19 cellular contexts compared by ENCODE assay signal in genomic region chr4:119243868-119244267, GRCh38. TPM values are rescaled to one million over a fixed set of nuclear protein-coding genes. Genes with fewer than 3 reads are reported as not detected.
DNase-seq lines count a peak whose midpoint lies in the region; ATAC-seq and TF ChIP-seq lines count a peak whose summit lies in the region.
"Had no signal": no experiment of that assay in that cellular context is flagged by ENCODE, and none has a peak within 500 bp of the region (broad histone marks: within the 10 kb centered on the region; RNA-seq: fewer than 3 reads in every experiment).

No MANE protein-coding gene starts in this region.

- no peaks in the 10 kb centered on the region for H3K27me3 ChIP-seq in SK-N-SH (ENCODE audit: insufficient read depth)
- H3K27me3 ChIP-seq in psoas muscle (ENCODE audit: insufficient read depth in 3 of 3, low read length in 2 of 3): no peaks in the 10 kb centered on the region
- no peaks in the 10 kb centered on the region for H3K27me3 ChIP-seq in tibial artery
- H3K27me3 ChIP-seq: BE2C had no signal

- H3K36me3 ChIP-seq in SK-N-SH (replicated peaks in 1 of 2; ENCODE audit: control insufficient read depth in 1 of 2, insufficient read depth in 2 of 2, low read length in 1 of 2) (peaks cover 17 to 33% of the 10 kb centered on the region in 2 experiments), SK-N-MC (ENCODE audit: insufficient read depth, low read length) (no peaks in the 10 kb centered on the region), psoas muscle (ENCODE audit: insufficient read depth in 1 of 2, low read depth in 1 of 2) (peaks cover 0 to 61% of the 10 kb centered on the region in 2 donors), tibial artery (peaks cover 12 to 47% (median 35%) of the 10 kb centered on the region in 3 donors)
- H3K36me3 ChIP-seq: BE2C had no signal

- intact Hi-C loops in psoas muscle (cut with DNase I): no loop called here
- intact Hi-C loops in tibial artery (cut with DNase I; ENCODE audit: low total_unique reads): no loop called here

- TF ChIP-seq CTCF in SK-N-SH (IDR thresholded peaks at IDR 0.05): no peak
- no peak for TF ChIP-seq CTCF in psoas muscle (IDR thresholded peaks at IDR 0.05)
- TF ChIP-seq CTCF in GM13976 (IDR thresholded peaks at IDR 0.05; ENCODE audit: borderline replicate concordance, control extremely low read depth, extremely low read depth, insufficient read depth, missing control alignments): no peak
- TF ChIP-seq CTCF in tibial artery (IDR thresholded peaks at IDR 0.05): no peak

- H2AFZ ChIP-seq in SK-N-SH (ENCODE audit: low read depth): no peak overlapping the region

- DNase-seq in SK-N-SH (no peak), SK-N-MC (ENCODE audit: low read depth, low spot score) (no peak), psoas muscle (no peak), GM13976 (ENCODE audit: low spot score) (no peak), NCI-H510A treated with DMSO at 0.1 percent for 48 hours (lab: John Stamatoyannopoulos, UW) (no peak), tibial artery (no peak)
- DNase-seq: ACHN; BE2C; C1 segment of cervical spinal cord; CD4-positive, CD25-positive, alpha-beta regulatory T cell; CD8-positive, alpha-beta memory T cell; DMS 273 treated with DMSO at 0.1 percent for 48 hours; GDM1; GOT3; H7; HFFc6; IMR-90 had no signal

- H3K27ac ChIP-seq in SK-N-SH (ENCODE audit: low read depth in 2 of 2, low read length in 1 of 2) (no peak overlapping the region), SK-N-MC (peak overlapping the region; percentile 26; the same call in 1 of the 2 replicates), psoas muscle (peak overlapping the region; percentile 36), tibial artery (no peak overlapping the region)

- no peaks in the 10 kb centered on the region; the same call in 1 of the 2 replicates for H3K79me2 ChIP-seq in SK-N-SH (ENCODE audit: insufficient read depth)

- H3K4me3 ChIP-seq in SK-N-SH (ENCODE audit: low read depth in 2 of 2, low read length in 1 of 2) (no peak overlapping the region), SK-N-MC (no peak overlapping the region), psoas muscle (no peak overlapping the region), tibial artery (no peak overlapping the region)

- TF ChIP-seq RAD21 in SK-N-SH (IDR thresholded peaks at IDR 0.05; ENCODE audit: low read length): no peak

- no peaks in the 10 kb centered on the region for H3K9me2 ChIP-seq in SK-N-SH

- 40% methylated on average over 1 of the region's 1 CpG for WGBS in SK-N-SH (ENCODE audit: low lambda C conversion rate)
- 17 to 30% (median 20%) methylated on average over 1 of the region's 1 CpG for WGBS in psoas muscle, 3 donors

- H3K9ac ChIP-seq in SK-N-SH (no peak overlapping the region), SK-N-MC (ENCODE audit: insufficient read length) (no peak overlapping the region)

- CTCF ChIA-PET in SK-N-SH (lab: Yijun Ruan, JAX): no interaction called here

- H3K4me1 ChIP-seq in SK-N-SH (ENCODE audit: control insufficient read depth in 1 of 2, insufficient read depth in 2 of 2, low read depth in 1 of 2, low read length in 1 of 2) (peaks cover 2 to 7% of the 10 kb centered on the region in 2 experiments; a peak in 3 of 4 replicates), psoas muscle (peaks cover 48% of the 10 kb centered on the region), tibial artery (peaks cover 0 to 12% (median 0%) of the 10 kb centered on the region in 4 donors)
- H3K4me1 ChIP-seq: BE2C had no signal

- POLR2A ChIA-PET in SK-N-SH (lab: Yijun Ruan, JAX): no interaction called here

- no peak for TF ChIP-seq EP300 in SK-N-SH (IDR thresholded peaks at IDR 0.05; ENCODE audit: borderline replicate concordance in 1 of 2, low read depth in 1 of 2, low read length in 1 of 2)

- no peaks in the 10 kb centered on the region for H3F3A ChIP-seq in SK-N-SH (replicated peaks; ENCODE audit: insufficient read depth)

- no peaks in the 10 kb centered on the region for H4K20me1 ChIP-seq in SK-N-SH (ENCODE audit: insufficient read depth)

- no peak overlapping the region for H3K4me2 ChIP-seq in SK-N-SH

- in situ Hi-C loops in GM13976 (cut with MboI; ENCODE audit: low sequenced_read_pairs, unreplicated experiment): no loop called here

- H3K9me3 ChIP-seq in SK-N-SH (no peaks in the 10 kb centered on the region), SK-N-MC (ENCODE audit: low read depth, low read length) (no peaks in the 10 kb centered on the region), psoas muscle (no peaks in the 10 kb centered on the region), tibial artery (no peaks in the 10 kb centered on the region)
- H3K9me3 ChIP-seq: BE2C had no signal

- ATAC-seq in SK-N-SH treated with all-trans-retinoic acid at 6 μM for 48 hours (no peak), psoas muscle (peak in 2 of 4 donors; percentile 18 to 65)
- ATAC-seq: HCT116 had no signal

TF ChIP-seq in SK-N-SH, 30 proteins besides CTCF, POLR2A, EP300 and RAD21:
- TF ChIP-seq TCF12 (IDR thresholded peaks at IDR 0.05) (peak; percentile 35; the same call in 1 of the 2 replicates), GABPA (IDR thresholded peaks at IDR 0.05; ENCODE audit: low read depth) (no peak), FOSL2 (IDR thresholded peaks at IDR 0.05; ENCODE audit: borderline replicate concordance, low read depth) (no peak), JUND (IDR thresholded peaks at IDR 0.05) (no peak), MXI1 (IDR thresholded peaks at IDR 0.05; ENCODE audit: low read depth, low read length) (no peak), SIN3A (IDR thresholded peaks at IDR 0.05; ENCODE audit: borderline replicate concordance, low read depth, low read length) (no peak)

TF ChIP-seq in SK-N-SH treated with all-trans-retinoic acid at 6 μM for 48 hours, 23 proteins besides CTCF, POLR2A, EP300 and RAD21:
- no peak for TF ChIP-seq CREB5 (CRISPR knock-in tag; IDR thresholded peaks at IDR 0.05; ENCODE audit: low read depth)

RNA-seq across cellular contexts. Expression of gene USP53, which starts 31.4 kb away (rescaled TPM):
- polyA plus RNA-seq in SK-N-SH (2012; rRNA removed) (8.1 and 14.9 TPM in 2 replicates), psoas muscle (10 to 100 TPM in 2 of 3 donors, 1 to 10 TPM in 1; 6.0 to 54.5 (median 18.5) TPM)
- polyA plus RNA-seq in SK-N-SH (2012; cell fraction: cytosol; rRNA removed): 11.9 and 14.9 TPM in 2 replicates
- 14.0 and 32.6 TPM in 2 replicates for polyA plus RNA-seq in SK-N-SH (2012; cell fraction: nucleus; rRNA removed)
- total RNA-seq in psoas muscle: 10 to 100 TPM; 43.8 to 89.5 (median 57.3) TPM

Comparison
In these comparisons a context has a peak if more than half of its experiments do, and no peak if none do; other contexts are left out.
1. H3K27ac ChIP-seq: peak in SK-N-MC (single experiment) and psoas muscle (single experiment); none in SK-N-SH (0 of 2) and tibial artery (0 of 2).